Comparison of ENCODE assay signal across 10 cellular contexts in genomic region chrX:71285929-71286328, GRCh38. TPM values are rescaled to one million over a fixed set of nuclear protein-coding genes. Genes with fewer than 3 reads are reported as not detected.
DNase-seq lines count a peak whose midpoint lies in the region; TF ChIP-seq lines count a peak whose summit lies in the region.
"Had no signal": no experiment of that assay in that cellular context is flagged by ENCODE, and none has a peak within 500 bp of the region (broad histone marks: within the 10 kb centered on the region; RNA-seq: fewer than 3 reads in every experiment).

No MANE protein-coding gene starts in this region.

- no peak overlapping the region for H3K9ac ChIP-seq in HUES6 (ENCODE audit: low read length)
- peak overlapping the region; percentile 40 for H3K9ac ChIP-seq in mesendoderm (ENCODE audit: low read length)

- H3K36me3 ChIP-seq in BJ (ENCODE audit: control insufficient read depth, insufficient read depth, low read length) (no peaks in the 10 kb centered on the region), HUES6 (ENCODE audit: control insufficient read depth, insufficient read depth, low read length) (peaks cover 54% of the 10 kb centered on the region), mesendoderm (ENCODE audit: control insufficient read depth, insufficient read depth, low read length) (no peaks in the 10 kb centered on the region)

- CTCF ChIA-PET in BJ (lab: Yijun Ruan, JAX) = no interaction called here

- no peaks in the 10 kb centered on the region for H3K79me1 ChIP-seq in mesendoderm (ENCODE audit: low read length)

- no peak overlapping the region for H4K5ac ChIP-seq in mesendoderm (ENCODE audit: low read length)

- H3K27me3 ChIP-seq in BJ (ENCODE audit: control insufficient read depth, insufficient read depth, low read length) (no peaks in the 10 kb centered on the region), HUES6 (ENCODE audit: control insufficient read depth, insufficient read depth, low read length) (no peaks in the 10 kb centered on the region), mesendoderm (ENCODE audit: insufficient read depth, low read length, poor library complexity) (no peaks in the 10 kb centered on the region)

- no peak overlapping the region for H3K4ac ChIP-seq in mesendoderm (ENCODE audit: low read depth, low read length)

- H2BK120ac ChIP-seq in mesendoderm (ENCODE audit: low read depth, low read length) = no peak overlapping the region

- H3K9me3 ChIP-seq in HUES6 (ENCODE audit: control insufficient read depth, insufficient read depth, low read depth, low read length) = peaks cover 3% of the 10 kb centered on the region; the same call in 1 of the 2 replicates

- peaks cover 7% of the 10 kb centered on the region for H3K4me1 ChIP-seq in HUES6 (ENCODE audit: control insufficient read depth, insufficient read depth, low read length)
- no peaks in the 10 kb centered on the region for H3K4me1 ChIP-seq in mesendoderm (ENCODE audit: control insufficient read depth, low read depth, low read length)

- in situ Hi-C loops in astrocyte of the cerebellum (cut with HindIII; ENCODE audit: low sequenced_read_pairs) = no loop called here

- POLR2A ChIA-PET in BJ (lab: Charles Lee) = no interaction called here

- no peak overlapping the region for H4K8ac ChIP-seq in mesendoderm (ENCODE audit: low read depth, low read length)

- no peak overlapping the region for H3K18ac ChIP-seq in mesendoderm (ENCODE audit: low read length)

- TF ChIP-seq CTCF in BJ (IDR thresholded peaks at IDR 0.05; ENCODE audit: insufficient read depth, low read depth, low read length) (no peak), astrocyte of the cerebellum (IDR thresholded peaks at IDR 0.05; ENCODE audit: low read depth, low read length, missing control alignments) (no peak)

- intact Hi-C loops in head of caudate nucleus (cut with DNase I) = no loop called here

- no peak overlapping the region for H3K56ac ChIP-seq in mesendoderm (ENCODE audit: low read length)

- H3K4me3 ChIP-seq in BJ (ENCODE audit: low read depth, low read length) (peak overlapping the region; percentile 72; the same call in 1 of the 2 replicates), HUES6 (ENCODE audit: low read depth, low read length) (peak overlapping the region; percentile 94), astrocyte of the cerebellum (ENCODE audit: low read depth, low read length) (peak overlapping the region; percentile 58), mesendoderm (ENCODE audit: low read length) (no peak overlapping the region)

- H3K23ac ChIP-seq in mesendoderm (ENCODE audit: low read length) = no peak overlapping the region

- H3K4me2 ChIP-seq in mesendoderm (ENCODE audit: low read length) = no peak overlapping the region

- DNase-seq in BJ (ENCODE audit: low read depth) (no peak), astrocyte of the cerebellum (ENCODE audit: low read depth) (no peak), mesendoderm (no peak), epidermal melanocyte (ENCODE audit: insufficient read length, low spot score) (no peak), NCI-H187 treated with DMSO at 0.1 percent for 48 hours (lab: John Stamatoyannopoulos, UW) (no peak), NCI-H2196 (lab: John Stamatoyannopoulos, UW; ENCODE audit: unreplicated experiment) (no peak), head of caudate nucleus (no peak)
- DNase-seq: EL, substantia nigra had no signal

- H3K27ac ChIP-seq in HUES6 (ENCODE audit: low read depth, low read length) (no peak overlapping the region), mesendoderm (ENCODE audit: low read depth, low read length) (no peak overlapping the region)

- no peak overlapping the region for H2BK5ac ChIP-seq in mesendoderm (ENCODE audit: low read length)

- no peak overlapping the region for H2AK5ac ChIP-seq in mesendoderm (ENCODE audit: low read length)

- H3K79me2 ChIP-seq in mesendoderm (ENCODE audit: control insufficient read depth, insufficient read depth, low read length) = peaks cover 46% of the 10 kb centered on the region

- H2BK15ac ChIP-seq in mesendoderm (replicated peaks; ENCODE audit: low read depth) = no peak overlapping the region

RNA-seq across cellular contexts. Expression of gene NONO, which starts 2.5 kb away (rescaled TPM):
- 233 and 276 TPM in 2 replicates for polyA plus RNA-seq in BJ (2011; rRNA removed)
- polyA minus RNA-seq in BJ (2011; rRNA and poly(A)+ RNA removed) = 244 and 245 TPM in 2 replicates
- 528 TPM for polyA plus RNA-seq in mesendoderm (2013, experiment 1 of 2)
- 533 TPM for polyA plus RNA-seq in mesendoderm (2013, experiment 2 of 2)

RNA-seq across cellular contexts. Expression of gene ITGB1BP2, which starts 15.6 kb away (rescaled TPM):
- polyA plus RNA-seq in BJ (2011; rRNA removed) = 6.8 and 10.5 TPM in 2 replicates
- polyA minus RNA-seq in BJ (2011; rRNA and poly(A)+ RNA removed) = 6.4 and 7.3 TPM in 2 replicates
- 2.7 TPM for polyA plus RNA-seq in mesendoderm (2013, experiment 1 of 2)
- polyA plus RNA-seq in mesendoderm (2013, experiment 2 of 2) = 2.8 TPM

RNA-seq across cellular contexts. Expression of gene ZMYM3, which starts 32.0 kb away (rescaled TPM):
- 18.3 and 25.1 TPM in 2 replicates for polyA plus RNA-seq in BJ (2011; rRNA removed)
- 32.2 and 34.8 TPM in 2 replicates for polyA minus RNA-seq in BJ (2011; rRNA and poly(A)+ RNA removed)
- 28.4 TPM for polyA plus RNA-seq in mesendoderm (2013, experiment 1 of 2)
- polyA plus RNA-seq in mesendoderm (2013, experiment 2 of 2) = 28.2 TPM
